In genomic region chr2:184402381-184402780, GRCh38 we compare ENCODE assay signal across 23 cellular contexts.
"Had no signal": no experiment of that assay in that cellular context is flagged by ENCODE, and none has a peak within 500 bp of the region (broad histone marks: within the 10 kb centered on the region; RNA-seq: fewer than 3 reads in every experiment).

No MANE protein-coding gene starts in this region.

- H3K27ac ChIP-seq: ascending aorta, body of pancreas, KMS-11, RWPE1 had no signal

- H3K4me2 ChIP-seq: KMS-11 had no signal

- H3K9ac ChIP-seq: KMS-11 had no signal

- H3K4me3 ChIP-seq: ascending aorta, body of pancreas, MG63 had no signal

- H3K9me3 ChIP-seq: ascending aorta, body of pancreas, MG63 had no signal

- DNase-seq: activated CD4-positive, alpha-beta T cell treated with anti-CD3 and anti-CD28 coated beads for 4 hours; activated CD8-positive, alpha-beta memory T cell treated with anti-CD3 and anti-CD28 coated beads, Interleukin-2, amount 50 U/mL, for 4 hours; activated CD8-positive, alpha-beta T cell treated with anti-CD3 and anti-CD28 coated beads for 36 hours; activated naive CD4-positive, alpha-beta T cell treated with anti-CD3 and anti-CD28 coated beads, Interleukin-2, amount 50 U/mL, for 16 hours; activated naive CD8-positive, alpha-beta T cell treated with anti-CD3 and anti-CD28 coated beads, Interleukin-2, amount 10 ng/mL, durations not matched to agents 7 days and 5 days; amniotic stem cell; body of pancreas; MG63; MV-4-11; NCI-H1092 treated with DMSO at 0.1 percent for 48 hours; NCI-H1417 treated with DMSO at 0.1 percent for 48 hours; NCI-H1694; NCI-H2029; NCI-H2107; NCI-H345; NCI-H510A; NCI-H526 treated with DMSO at 0.1 percent for 48 hours; NCI-H82; SHP77 treated with DMSO at 0.1 percent for 48 hours; T-helper 1 cell had no signal

- H3K36me3 ChIP-seq: ascending aorta, MG63 had no signal

- H3K27me3 ChIP-seq: ascending aorta, body of pancreas, MG63 had no signal

- H3K4me1 ChIP-seq: ascending aorta, body of pancreas had no signal
